26 cellular contexts compared by ENCODE assay signal in genomic region chr3:174958671-174959328, GRCh38.
DNase-seq lines count a peak whose midpoint lies in the region; ATAC-seq and TF ChIP-seq lines count a peak whose summit lies in the region.
"Had no signal": no experiment of that assay in that cellular context is flagged by ENCODE, and none has a peak within 500 bp of the region (broad histone marks: within the 10 kb centered on the region; RNA-seq: fewer than 3 reads in every experiment).

No MANE protein-coding gene starts in this region.

- no TSS peak for BruUV-seq in PC-3 (replicated peaks; lab: Mats Ljungman, UMichigan)

- CTCF ChIA-PET in PC-3 (lab: Charles Lee): no interaction called here

- intact Hi-C loops in PC-3 (cut with micrococcal nuclease) (loop anchor here (5.0 to 10.0 kb wide), 3 partner anchors 96 to 834 kb away; no protein-coding TSS in a partner anchor), left lung (cut with DNase I) (no loop called here)

- DNase-seq in GM04503 (ENCODE audit: low read depth) (peak; percentile 70), RWPE2 (ENCODE audit: low spot score) (no peak), fibroblast of peridontal ligament (ENCODE audit: extremely low read depth) (peak; percentile 28), PC-3 (no peak), left lung (no peak), SW 1271 (lab: John Stamatoyannopoulos, UW) (no peak), osteoblast (ENCODE audit: insufficient read length, low spot score, missing footprints) (no peak)
- DNase-seq: activated CD4-positive, alpha-beta T cell treated with anti-CD3 and anti-CD28 coated beads, Interleukin-2, amount 10 ng/mL, durations not matched to agents 24 days and 14 days; activated effector memory CD4-positive, alpha-beta T cell treated with anti-CD3 and anti-CD28 coated beads, Interleukin-2, amount 50 U/mL, for 16 hours; activated T-cell treated with anti-CD3 and anti-CD28 coated beads, Interleukin-2, amount 50 U/mL, for 1 hour; CD4-positive, CD25-positive, alpha-beta regulatory T cell; central memory CD4-positive, alpha-beta T cell; dermis blood vessel endothelial cell; GOT3; heart left ventricle; NCI-H2081; NCI-H226; NCI-H748 treated with DMSO at 0.1 percent for 48 hours; nephron progenitor cell; pancreas; small intestine; stimulated activated naive CD8-positive, alpha-beta T cell treated with anti-CD3 and anti-CD28 coated beads, Interleukin-15, amount 100 ng/mL, for 72 hours; thyroid gland had no signal

- H3F3A ChIP-seq in PC-3 (ENCODE audit: low read length, unreplicated experiment): no peaks in the 10 kb centered on the region

- H3K27ac ChIP-seq in ACC112 (ENCODE audit: low read depth, low read length) (no peak overlapping the region), RWPE2 (ENCODE audit: poor library complexity, severe bottlenecking) (peak overlapping the region; percentile 65), PC-3 (ENCODE audit: low read length) (no peak overlapping the region), left lung (no peak overlapping the region), osteoblast (ENCODE audit: low read depth, low read length) (no peak overlapping the region)
- H3K27ac ChIP-seq: heart left ventricle, pancreas, RWPE1, thyroid gland had no signal

- H3K79me2 ChIP-seq in ACC112 (ENCODE audit: control insufficient read depth, insufficient read depth, low read length, unreplicated experiment): no peaks in the 10 kb centered on the region
- no peaks in the 10 kb centered on the region for H3K79me2 ChIP-seq in PC-3 (ENCODE audit: low read length)
- no peaks in the 10 kb centered on the region for H3K79me2 ChIP-seq in osteoblast (ENCODE audit: insufficient read depth, low read length)

- H2AFZ ChIP-seq in ACC112 (ENCODE audit: low read length, unreplicated experiment) (peak overlapping the region; percentile 57), PC-3 (ENCODE audit: low read length) (no peak overlapping the region), osteoblast (ENCODE audit: low read length) (no peak overlapping the region)

- no peak for ATAC-seq in RWPE2 (ENCODE audit: low read depth)
- ATAC-seq in PC-3: no peak
- ATAC-seq in left lung: no peak
- ATAC-seq: heart left ventricle; pancreas; stimulated activated naive CD8-positive, alpha-beta T cell treated with anti-CD3 and anti-CD28 coated beads, Interleukin-15, amount 100 ng/mL, for 72 hours had no signal

- no peaks in the 10 kb centered on the region for H3K9me2 ChIP-seq in PC-3 (replicated peaks; ENCODE audit: low read length)

- H3K27me3 ChIP-seq in ACC112 (ENCODE audit: insufficient read depth, low read length): no peaks in the 10 kb centered on the region
- H3K27me3 ChIP-seq in RWPE2 (ENCODE audit: insufficient read depth, poor library complexity, severe bottlenecking): no peaks in the 10 kb centered on the region
- H3K27me3 ChIP-seq in PC-3 (ENCODE audit: low read length): no peaks in the 10 kb centered on the region
- H3K27me3 ChIP-seq in left lung: no peaks in the 10 kb centered on the region
- H3K27me3 ChIP-seq in osteoblast (ENCODE audit: insufficient read depth, low read length): no peaks in the 10 kb centered on the region
- H3K27me3 ChIP-seq: heart left ventricle, pancreas, thyroid gland had no signal

- H3K4me3 ChIP-seq in ACC112 (ENCODE audit: low read depth, low read length) (no peak overlapping the region), RWPE2 (ENCODE audit: severe bottlenecking) (no peak overlapping the region), PC-3 (ENCODE audit: low read length) (no peak overlapping the region), left lung (no peak overlapping the region), osteoblast (ENCODE audit: insufficient read depth, low read length) (no peak overlapping the region)
- H3K4me3 ChIP-seq: heart left ventricle, lung, pancreas, thyroid gland had no signal

- H3K9ac ChIP-seq in PC-3 (ENCODE audit: low read length): no peak overlapping the region

- H4K20me1 ChIP-seq in PC-3 (ENCODE audit: low read length) (no peaks in the 10 kb centered on the region), osteoblast (ENCODE audit: insufficient read depth, low read length) (no peaks in the 10 kb centered on the region)

- POLR2A ChIA-PET in PC-3 (lab: Charles Lee; ENCODE audit: unreplicated experiment): no interaction called here

- H3K4me1 ChIP-seq in ACC112 (ENCODE audit: control insufficient read depth, insufficient read depth, low read length, unreplicated experiment) (peaks cover 37% of the 10 kb centered on the region), RWPE2 (ENCODE audit: insufficient read depth, poor library complexity, severe bottlenecking) (peaks cover 38% of the 10 kb centered on the region), PC-3 (ENCODE audit: insufficient read depth, low read length) (peaks cover 50% of the 10 kb centered on the region), left lung (no peaks in the 10 kb centered on the region), osteoblast (ENCODE audit: insufficient read depth, low read length) (peaks cover 30% of the 10 kb centered on the region)
- H3K4me1 ChIP-seq: pancreas, thyroid gland had no signal

- TF ChIP-seq CTCF in RWPE2 (IDR thresholded peaks at IDR 0.05; ENCODE audit: poor library complexity, severe bottlenecking): no peak
- no peak for TF ChIP-seq CTCF in PC-3 (conservative IDR thresholded peaks at IDR 0.05; ENCODE audit: low read depth, low read length)
- TF ChIP-seq CTCF in left lung (IDR thresholded peaks at IDR 0.05): no peak
- no peak for TF ChIP-seq CTCF in osteoblast (IDR thresholded peaks at IDR 0.05; ENCODE audit: extremely low read depth, low read depth, low read length)

- H3K36me3 ChIP-seq in ACC112 (ENCODE audit: insufficient read depth, low read length) (no peaks in the 10 kb centered on the region), RWPE2 (ENCODE audit: low read depth) (no peaks in the 10 kb centered on the region), PC-3 (ENCODE audit: low read depth, low read length) (no peaks in the 10 kb centered on the region), left lung (no peaks in the 10 kb centered on the region), osteoblast (ENCODE audit: insufficient read depth, low read length) (no peaks in the 10 kb centered on the region)
- H3K36me3 ChIP-seq: heart left ventricle, pancreas, thyroid gland had no signal

- H3K9me3 ChIP-seq in RWPE2 (ENCODE audit: severe bottlenecking): no peaks in the 10 kb centered on the region
- H3K9me3 ChIP-seq in PC-3 (ENCODE audit: low read length): no peaks in the 10 kb centered on the region
- H3K9me3 ChIP-seq in left lung: no peaks in the 10 kb centered on the region
- no peaks in the 10 kb centered on the region for H3K9me3 ChIP-seq in osteoblast (ENCODE audit: low read depth, low read length)
- H3K9me3 ChIP-seq: heart left ventricle, pancreas, thyroid gland had no signal

- H3K4me2 ChIP-seq in PC-3 (ENCODE audit: low read length): no peak overlapping the region
- no peak overlapping the region for H3K4me2 ChIP-seq in osteoblast (ENCODE audit: insufficient read depth, low read length)

Comparison
In these comparisons a context has a peak if more than half of its experiments do, and no peak if none do; other contexts are left out.
1. DNase-seq: peak in GM04503 (single experiment) and fibroblast of peridontal ligament (single experiment); none in RWPE2 (single experiment), PC-3 (single experiment), left lung (0 of 2), SW 1271 (0 of 2) and osteoblast (single experiment).